Comparison of ENCODE assay signal across 8 cellular contexts in genomic region chr17:49565948-49566491, GRCh38. TPM values are rescaled to one million over a fixed set of nuclear protein-coding genes. Genes with fewer than 3 reads are reported as not detected.
A peak's percentile ranks its signal among the peaks of the same experiment; 100 is the strongest.
DNase-seq lines count a peak whose midpoint lies in the region; ATAC-seq and TF ChIP-seq lines count a peak whose summit lies in the region.

No MANE protein-coding gene starts in this region.

- peaks cover 2% of the 10 kb centered on the region for H3K27me3 ChIP-seq in fibroblast of lung (ENCODE audit: control insufficient read depth, insufficient read depth, low read length)

- no peak overlapping the region for H3K4me3 ChIP-seq in fibroblast of lung (replicated peaks in 1 of 4; ENCODE audit: control extremely low read depth in 1 of 4, insufficient read depth in 1 of 4, low read depth in 3 of 4, low read length in 4 of 4)

- DNase-seq in G401 (ENCODE audit: low spot score) (peak; percentile 99), NCI-H2196 (lab: John Stamatoyannopoulos, UW; ENCODE audit: unreplicated experiment) (peak; percentile 89), fibroblast of lung (ENCODE audit: low read depth in 2 of 2) (peak; percentile 5 to 38), putamen (ENCODE audit: low spot score) (peak; percentile 35)

- H3K36me3 ChIP-seq in fibroblast of lung (ENCODE audit: control insufficient read depth, insufficient read depth, low read length) = no peaks in the 10 kb centered on the region

- in situ Hi-C loops in G401 (cut with HindIII; ENCODE audit: low sequenced_read_pairs) = no loop called here

- no peak overlapping the region for H3K27ac ChIP-seq in fibroblast of lung (ENCODE audit: insufficient read depth, low read length)

- no peaks in the 10 kb centered on the region for H3K79me2 ChIP-seq in fibroblast of lung (ENCODE audit: control insufficient read depth, insufficient read depth, low read length)

- H3K9ac ChIP-seq in fibroblast of lung (ENCODE audit: insufficient read depth, low read length) = no peak overlapping the region

- no peak overlapping the region for H3K4me2 ChIP-seq in fibroblast of lung (ENCODE audit: extremely low read depth, insufficient read depth, low read length)

- no peaks in the 10 kb centered on the region for H4K20me1 ChIP-seq in fibroblast of lung (ENCODE audit: control insufficient read depth, extremely low read depth, insufficient read depth, low read length)

- H2AFZ ChIP-seq in fibroblast of lung (ENCODE audit: low read length) = no peak overlapping the region

- no peak for ATAC-seq in GM21515 (IDR thresholded peaks at IDR 0.05; ENCODE audit: unreplicated experiment)
- ATAC-seq in HG03469 (IDR thresholded peaks at IDR 0.05; ENCODE audit: unreplicated experiment) = no peak
- ATAC-seq in HG02885 (IDR thresholded peaks at IDR 0.05; ENCODE audit: poor library complexity, unreplicated experiment) = no peak
- no peak for ATAC-seq in HG02973 (IDR thresholded peaks at IDR 0.05; ENCODE audit: unreplicated experiment)

- no peak for TF ChIP-seq CTCF in fibroblast of lung (conservative IDR thresholded peaks at IDR 0.05 in 1 of 2, IDR thresholded peaks at IDR 0.05 in 1 of 2; ENCODE audit: low read depth in 1 of 2, low read length in 2 of 2)

- H3K4me1 ChIP-seq in fibroblast of lung (ENCODE audit: control insufficient read depth, extremely low read depth, insufficient read depth, low read length) = no peaks in the 10 kb centered on the region

- H3K9me3 ChIP-seq in fibroblast of lung (ENCODE audit: control insufficient read depth, insufficient read depth, low read depth, low read length) = no peaks in the 10 kb centered on the region

RNA-seq across cellular contexts. Expression of gene NXPH3, which starts 9.7 kb away (rescaled TPM):
- 93.4 and 111 TPM in 2 replicates for total RNA-seq in G401 (2014; rRNA removed; shearing (Covaris generic))
- total RNA-seq in fibroblast of lung = 0.66 and 0.77 TPM in 2 replicates
- 0.19 and 0.36 TPM in 2 replicates for polyA plus RNA-seq in fibroblast of lung
- 0.31 and 0.48 TPM in 2 replicates for polyA plus RNA-seq in fibroblast of lung (2012)
- 0.39 TPM in 1 of 2 replicates, not detected in the other for polyA minus RNA-seq in fibroblast of lung (ENCODE audit: low replicate concordance)

Comparison
In these comparisons a context has a peak if more than half of its experiments do, and no peak if none do; other contexts are left out.
1. DNase-seq: peak in every context shown above with its lines; median percentile 99 in G401; 89 in NCI-H2196; 35 in putamen; 22 in fibroblast of lung.
2. RNA of gene NXPH3, which starts 9.7 kb away (total RNA-seq): 93.4 to 111 TPM in G401; 0.66 to 0.77 TPM in fibroblast of lung; every median in the first group is over 10 times any median in the second.